ENCODE assay signal across 17 cellular contexts in genomic region chr2:194252127-194252526, GRCh38.
"Had no signal": no experiment of that assay in that cellular context is flagged by ENCODE, and none has a peak within 500 bp of the region (broad histone marks: within the 10 kb centered on the region; RNA-seq: fewer than 3 reads in every experiment).

No MANE protein-coding gene starts in this region.

- H3K9me3 ChIP-seq: neutrophil, right atrium auricular region had no signal

- H3K27ac ChIP-seq: coronary artery, neutrophil, right atrium auricular region, VCaP had no signal

- H3K27me3 ChIP-seq: neutrophil, right atrium auricular region had no signal

- H3K36me3 ChIP-seq: neutrophil, right atrium auricular region had no signal

- H3K4me3 ChIP-seq: coronary artery, right atrium auricular region, smooth muscle cell had no signal

- DNase-seq: activated CD4-positive, alpha-beta memory T cell treated with anti-CD3 and anti-CD28 coated beads, Interleukin-2, amount 10 ng/mL, durations not matched to agents 7 days and 5 days; activated CD4-positive, alpha-beta T cell treated with anti-CD3 and anti-CD28 coated beads for 36 hours; activated CD8-positive, alpha-beta memory T cell treated with anti-CD3 and anti-CD28 coated beads, Interleukin-2, amount 50 U/mL, for 4 hours; activated gamma-delta T cell treated with Interleukin-2 at 50 U/mL for 16 hours; activated naive CD8-positive, alpha-beta T cell treated with anti-CD3 and anti-CD28 coated beads for 36 hours; activated T-cell treated with anti-CD3 and anti-CD28 coated beads, Interleukin-2, amount 50 U/mL, for 72 hours; aorta; caudate nucleus; effector CD8-positive, alpha-beta T cell; hippocampal formation; posterior cingulate gyrus; T-helper 9 cell had no signal

- H3K4me1 ChIP-seq: right atrium auricular region had no signal

- H3K4me2 ChIP-seq: smooth muscle cell had no signal

- ATAC-seq: activated CD4-positive, alpha-beta T cell treated with anti-CD3 and anti-CD28 coated beads for 36 hours; activated T-cell treated with anti-CD3 and anti-CD28 coated beads, Interleukin-2, amount 50 U/mL, for 72 hours had no signal
